Comparison of ENCODE assay signal across 1 cellular context in genomic region chr15:63238181-63238580, GRCh38.
TF ChIP-seq lines count a peak whose summit lies in the region.

No MANE protein-coding gene starts in this region.

TF ChIP-seq in SK-N-SH treated with all-trans-retinoic acid at 6 μM for 48 hours, 23 proteins besides CTCF, POLR2A, EP300 and RAD21 (continued from another document):
- TF ChIP-seq CSRNP3 (CRISPR knock-in tag; IDR thresholded peaks at IDR 0.05) (no peak), GLIS3 (CRISPR knock-in tag; IDR thresholded peaks at IDR 0.05) (no peak), OSR1 (CRISPR knock-in tag; IDR thresholded peaks at IDR 0.05) (no peak), SNAI2 (CRISPR knock-in tag; IDR thresholded peaks at IDR 0.05) (no peak), CREB5 (CRISPR knock-in tag; IDR thresholded peaks at IDR 0.05; ENCODE audit: low read depth) (no peak)
TF ChIP-seq in SK-N-SH treated with all-trans-retinoic acid at 6 μM for 48 hours: peak in this region for 0.
